ENCODE assay signal across 8 cellular contexts in the genomic region with DNA sequence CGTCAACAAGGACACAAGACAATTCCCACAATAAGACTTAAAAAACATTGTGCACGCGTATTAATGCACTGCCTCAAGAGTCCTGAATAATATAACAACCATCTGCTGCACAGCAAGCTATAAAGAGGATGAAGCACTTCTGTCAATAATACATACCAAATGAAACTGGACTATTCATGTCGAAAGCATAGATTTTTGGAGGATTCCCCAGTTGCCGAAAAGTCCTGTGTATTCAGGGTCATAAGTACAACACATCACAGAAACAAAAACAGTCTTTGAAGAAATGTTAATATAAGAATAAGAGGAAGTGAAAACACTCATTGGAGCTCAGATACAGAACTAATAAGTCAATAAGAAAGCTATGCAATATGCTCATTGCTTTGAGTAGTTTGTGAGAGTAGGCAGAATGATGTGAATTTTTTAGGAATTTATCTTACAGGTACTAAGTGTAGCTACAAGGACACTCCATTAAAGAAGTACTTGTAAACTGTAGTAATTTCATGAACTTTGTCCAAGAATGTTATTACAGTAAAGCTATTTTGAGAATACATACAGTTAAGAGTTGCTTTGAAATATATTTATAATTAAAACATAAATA. TPM values are rescaled to one million over a fixed set of nuclear protein-coding genes. Genes with fewer than 3 reads are reported as not detected.
A peak's percentile ranks its signal among the peaks of the same experiment; 100 is the strongest.
DNase-seq lines count a peak whose midpoint lies in the region; ATAC-seq and TF ChIP-seq lines count a peak whose summit lies in the region.

No MANE protein-coding gene starts in this region.

- H3K4me1 Mint-ChIP-seq in activated CD8-positive, alpha-beta T cell treated with anti-CD3 and anti-CD28 coated beads, Interleukin-2, amount 10 ng/mL, durations not matched to agents 7 days and 5 days (ENCODE audit: low read depth): peaks cover 64% of the 10 kb centered on the region

- DNase-seq in right atrium auricular region (ENCODE audit: low spot score) (no peak), cardiac septum (ENCODE audit: low spot score) (no peak), H7 (no peak), mucosa of gallbladder (ENCODE audit: low spot score) (no peak)
- no peak for DNase-seq in activated CD8-positive, alpha-beta T cell treated with anti-CD3 and anti-CD28 coated beads, Interleukin-2, amount 10 ng/mL, durations not matched to agents 7 days and 5 days
- DNase-seq in stimulated activated naive CD8-positive, alpha-beta T cell treated with anti-CD3 and anti-CD28 coated beads, Interleukin-15, Interleukin-2, amounts not matched to agents 100 U/mL and 50 U/mL, for 24 hours: no peak
- no peak for DNase-seq in activated CD4-positive, alpha-beta T cell treated with anti-CD3 and anti-CD28 coated beads for 4 hours

- peaks cover 0 to 43% of the 10 kb centered on the region in 2 donors for H3K4me1 ChIP-seq in right atrium auricular region

- peak; percentile 96 for ATAC-seq in HG03060 (IDR thresholded peaks at IDR 0.05; ENCODE audit: low read depth, unreplicated experiment)
- no peak for ATAC-seq in activated CD8-positive, alpha-beta T cell treated with anti-CD3 and anti-CD28 coated beads, Interleukin-2, amount 10 ng/mL, durations not matched to agents 7 days and 5 days
- ATAC-seq in stimulated activated naive CD8-positive, alpha-beta T cell treated with anti-CD3 and anti-CD28 coated beads, Interleukin-15, Interleukin-2, amounts not matched to agents 100 U/mL and 50 U/mL, for 24 hours: peak; percentile 4

- H3K4me3 ChIP-seq in right atrium auricular region (no peak overlapping the region), H7 (ENCODE audit: insufficient read depth, low read depth, low read length) (no peak overlapping the region)

- no peaks in the 10 kb centered on the region for H3K9me3 Mint-ChIP-seq in activated CD8-positive, alpha-beta T cell treated with anti-CD3 and anti-CD28 coated beads, Interleukin-2, amount 10 ng/mL, durations not matched to agents 7 days and 5 days (ENCODE audit: insufficient read depth)

- H3K9me3 ChIP-seq in right atrium auricular region: no peaks in the 10 kb centered on the region

- H3K36me3 Mint-ChIP-seq in activated CD8-positive, alpha-beta T cell treated with anti-CD3 and anti-CD28 coated beads, Interleukin-2, amount 10 ng/mL, durations not matched to agents 7 days and 5 days (ENCODE audit: low read depth): peaks cover 72% of the 10 kb centered on the region

- POLR2A ChIA-PET in activated CD8-positive, alpha-beta T cell treated with anti-CD3 and anti-CD28 coated beads, Interleukin-2, amount 10 ng/mL, durations not matched to agents 7 days and 5 days (lab: Charles Lee): interaction anchor here (0.6 to 2.0 kb wide), 2 partner anchors 32 to 124 kb away, joined by 6 to 12 read pairs; a partner anchor contains a TSS

- H3K27me3 Mint-ChIP-seq in activated CD8-positive, alpha-beta T cell treated with anti-CD3 and anti-CD28 coated beads, Interleukin-2, amount 10 ng/mL, durations not matched to agents 7 days and 5 days (ENCODE audit: low read depth): no peaks in the 10 kb centered on the region

- CTCF ChIA-PET in activated CD8-positive, alpha-beta T cell treated with anti-CD3 and anti-CD28 coated beads, Interleukin-2, amount 10 ng/mL, durations not matched to agents 7 days and 5 days (lab: Charles Lee): interaction anchor here (0.7 to 1.9 kb wide), 8 partner anchors 8 to 367 kb away, joined by 3 to 4 read pairs (median 4); no protein-coding TSS in a partner anchor

- peaks cover 8% of the 10 kb centered on the region for H3K36me3 ChIP-seq in right atrium auricular region
- H3K36me3 ChIP-seq in H7 (replicated peaks; ENCODE audit: control insufficient read depth, insufficient read depth, low read length): no peaks in the 10 kb centered on the region

- peak overlapping the region; percentile 9 for H3K27ac Mint-ChIP-seq in activated CD8-positive, alpha-beta T cell treated with anti-CD3 and anti-CD28 coated beads, Interleukin-2, amount 10 ng/mL, durations not matched to agents 7 days and 5 days

- H3K27ac ChIP-seq in right atrium auricular region: peak overlapping the region; percentile 51 to 65

- intact Hi-C loops in cardiac septum (cut with DNase I): no loop called here

- no peaks in the 10 kb centered on the region for H3K27me3 ChIP-seq in right atrium auricular region
- no peaks in the 10 kb centered on the region for H3K27me3 ChIP-seq in H7 (ENCODE audit: control insufficient read depth, insufficient read depth, low read length)

- no peak for TF ChIP-seq CTCF in right atrium auricular region (IDR thresholded peaks at IDR 0.05)

- peak overlapping the region; percentile 16 for H3K4me3 Mint-ChIP-seq in activated CD8-positive, alpha-beta T cell treated with anti-CD3 and anti-CD28 coated beads, Interleukin-2, amount 10 ng/mL, durations not matched to agents 7 days and 5 days

RNA-seq across cellular contexts. Expression of a gene that starts 31.6 kb away (rescaled TPM):
- total RNA-seq in right atrium auricular region (10 to 100 TPM; 24.6 to 27.3 TPM), cardiac septum (38.6 TPM), mucosa of gallbladder (33.6 TPM)
- 100 to 1,000 TPM; 117 to 122 TPM for total RNA-seq in activated CD8-positive, alpha-beta T cell treated with anti-CD3 and anti-CD28 coated beads, Interleukin-2, amount 10 ng/mL, durations not matched to agents 7 days and 5 days
- 6.5 and 7.9 TPM in 2 replicates for total RNA-seq in H7 (2014; rRNA removed; shearing (Covaris generic))
